Comparison of ENCODE assay signal across 8 cellular contexts in genomic region chr6:78867370-78868040, GRCh38. TPM values are rescaled to one million over a fixed set of nuclear protein-coding genes. Genes with fewer than 3 reads are reported as not detected.
DNase-seq lines count a peak whose midpoint lies in the region; ATAC-seq and TF ChIP-seq lines count a peak whose summit lies in the region.

Gene IRAK1BP1, plus strand, starts transcription at chr6:78867551. Its CDS starts 26 bp downstream, at chr6:78867577.

- H3K4me3 ChIP-seq in ascending aorta = peak within 1 kb of the TSS; percentile 88 to 92

- in situ Hi-C loops in GM13976 (cut with MboI; ENCODE audit: low sequenced_read_pairs, unreplicated experiment) = loop anchor here (25.0 kb wide), 1 partner anchor 370 kb away; the partner anchor contains the start of gene HMGN3

- peak; percentile 93 for DNase-seq in GM13976 (ENCODE audit: low spot score)
- peak; percentile 90 for DNase-seq in NCI-H146 treated with DMSO at 0.1 percent for 48 hours (lab: John Stamatoyannopoulos, UW; ENCODE audit: unreplicated experiment)
- DNase-seq in T-helper 17 cell = peak; percentile 41 to 55 (median 47)
- DNase-seq in ascending aorta (ENCODE audit: low spot score in 2 of 2) = peak; percentile 17 to 85
- peak; percentile 77 to 78 for DNase-seq in hippocampal formation (lab: John Stamatoyannopoulos, UW)
- DNase-seq in retina = peak; percentile 96
- DNase-seq in NCI-H1048 (lab: John Stamatoyannopoulos, UW) = no peak

- H3K27me3 ChIP-seq in ascending aorta = no peaks in the 10 kb centered on the region

- TF ChIP-seq CTCF in GM13976 (IDR thresholded peaks at IDR 0.05; ENCODE audit: borderline replicate concordance, control extremely low read depth, extremely low read depth, insufficient read depth, missing control alignments) = no peak
- TF ChIP-seq CTCF in ascending aorta (IDR thresholded peaks at IDR 0.05) = no peak

- H3K4me1 ChIP-seq in ascending aorta = peaks cover 0 to 2% of the 10 kb centered on the region in 2 donors

- ATAC-seq in HG02840 (IDR thresholded peaks at IDR 0.05; ENCODE audit: low FRiP score, unreplicated experiment) (peak; percentile 99), T-helper 17 cell (peak; percentile 95)

- peak within 1 kb of the TSS; percentile 98 for H3K27ac Mint-ChIP-seq in T-helper 17 cell

- H3K9me3 ChIP-seq in T-helper 17 cell (ENCODE audit: control insufficient read depth, low read length, poor library complexity, severe bottlenecking) (no peaks in the 10 kb centered on the region), ascending aorta (no peaks in the 10 kb centered on the region)

- no peaks in the 10 kb centered on the region for H3K27me3 Mint-ChIP-seq in T-helper 17 cell

- H3K36me3 Mint-ChIP-seq in T-helper 17 cell (ENCODE audit: low read depth) = peaks cover 2% of the 10 kb centered on the region

- peaks cover 12% of the 10 kb centered on the region for H3K4me1 Mint-ChIP-seq in T-helper 17 cell

- H3K4me3 Mint-ChIP-seq in T-helper 17 cell = peak within 1 kb of the TSS; percentile 98

- H3K27ac ChIP-seq in ascending aorta = no peak within 1 kb of the TSS

- H3K36me3 ChIP-seq in ascending aorta = no peaks in the 10 kb centered on the region

- intact Hi-C loops in ascending aorta (cut with DNase I) = no loop called here

RNA-seq across cellular contexts. Expression of gene IRAK1BP1, which starts in this region (rescaled TPM):
- total RNA-seq in T-helper 17 cell = 1 to 10 TPM; 1.1 to 2.4 TPM
- total RNA-seq in ascending aorta = 2.7 TPM
